8 cellular contexts compared by ENCODE assay signal in genomic region chr9:75921403-75922127, GRCh38.
"Had no signal": no experiment of that assay in that cellular context is flagged by ENCODE, and none has a peak within 500 bp of the region (broad histone marks: within the 10 kb centered on the region; RNA-seq: fewer than 3 reads in every experiment).

No MANE protein-coding gene starts in this region.

- H3K4me1 Mint-ChIP-seq: IgD-negative memory B cell had no signal

- H3K9me3 Mint-ChIP-seq: HFFc6 had no signal

- H3K36me3 Mint-ChIP-seq: IgD-negative memory B cell had no signal

- H3K27ac Mint-ChIP-seq: GM23338, HFFc6, IgD-negative memory B cell had no signal

- DNase-seq: HFFc6 had no signal

- H3K4me3 ChIP-seq: GM23338, HAP-1 had no signal

- H3K27ac ChIP-seq: HL-60 had no signal

- H3K9me3 ChIP-seq: HAP-1 had no signal

- H3K4me3 Mint-ChIP-seq: GM23338, HFFc6, IgD-negative memory B cell had no signal

- H3K36me3 ChIP-seq: HAP-1 had no signal

- FAIRE-seq: H1, H54, HepG2 had no signal
